10 cellular contexts compared by ENCODE assay signal in genomic region chr1:201113451-201114244, GRCh38. TPM values are rescaled to one million over a fixed set of nuclear protein-coding genes. Genes with fewer than 3 reads are reported as not detected.
DNase-seq lines count a peak whose midpoint lies in the region; ATAC-seq and TF ChIP-seq lines count a peak whose summit lies in the region.
"Had no signal": no experiment of that assay in that cellular context is flagged by ENCODE, and none has a peak within 500 bp of the region (broad histone marks: within the 10 kb centered on the region; RNA-seq: fewer than 3 reads in every experiment).

No MANE protein-coding gene starts in this region.

- TF ChIP-seq CTCF in thoracic aorta (IDR thresholded peaks at IDR 0.05), result no peak
- no peak for TF ChIP-seq CTCF in GM10248 (IDR thresholded peaks at IDR 0.05; ENCODE audit: control extremely low read depth, extremely low read depth, low read depth, missing control alignments)

- no peaks in the 10 kb centered on the region for H3K9me3 ChIP-seq in thoracic aorta
- H3K9me3 ChIP-seq: heart left ventricle had no signal

- no peak for ATAC-seq in activated CD8-positive, alpha-beta T cell treated with anti-CD3 and anti-CD28 coated beads, Interleukin-2, amount 10 ng/mL, durations not matched to agents 7 days and 5 days
- ATAC-seq in thoracic aorta (ENCODE audit: insufficient number of reproducible peaks, low FRiP score, low read depth), result no peak

- H3K36me3 ChIP-seq in thoracic aorta, result no peaks in the 10 kb centered on the region
- H3K36me3 ChIP-seq: heart left ventricle had no signal

- no peak overlapping the region for H3K27ac Mint-ChIP-seq in activated T-cell treated with anti-CD3 and anti-CD28 coated beads, Interleukin-2, amount 50 U/mL, for 24 hours
- H3K27ac Mint-ChIP-seq in activated CD8-positive, alpha-beta T cell treated with anti-CD3 and anti-CD28 coated beads, Interleukin-2, amount 10 ng/mL, durations not matched to agents 7 days and 5 days, result no peak overlapping the region

- DNase-seq in activated T-cell treated with anti-CD3 and anti-CD28 coated beads, Interleukin-2, amount 50 U/mL, for 24 hours, result no peak
- no peak for DNase-seq in activated T-cell treated with anti-CD3 and anti-CD28 coated beads, Interleukin-2, amount 50 U/mL, for 48 hours
- no peak for DNase-seq in activated CD8-positive, alpha-beta T cell treated with anti-CD3 and anti-CD28 coated beads, Interleukin-2, amount 10 ng/mL, durations not matched to agents 7 days and 5 days
- DNase-seq in kidney tubule cell (ENCODE audit: low spot score) (peak; percentile 2), thoracic aorta (ENCODE audit: low spot score) (no peak), GM10248 (ENCODE audit: extremely low spot score) (no peak), RPMI8226 (no peak)
- no peak for DNase-seq in stimulated activated CD4-positive, alpha-beta T cell treated with anti-CD3 and anti-CD28 coated beads, Interleukin-15, amount 100 ng/mL, for 24 hours

- peak overlapping the region in 1 of 2 donors; percentile 20 for H3K27ac ChIP-seq in thoracic aorta
- H3K27ac ChIP-seq: heart left ventricle had no signal

- H3K4me1 Mint-ChIP-seq in activated T-cell treated with anti-CD3 and anti-CD28 coated beads, Interleukin-2, amount 50 U/mL, for 24 hours (ENCODE audit: low read depth), result peaks cover 10% of the 10 kb centered on the region
- H3K4me1 Mint-ChIP-seq in activated CD8-positive, alpha-beta T cell treated with anti-CD3 and anti-CD28 coated beads, Interleukin-2, amount 10 ng/mL, durations not matched to agents 7 days and 5 days (ENCODE audit: low read depth), result peaks cover 8% of the 10 kb centered on the region

- peak overlapping the region; percentile 82 for H3K4me3 Mint-ChIP-seq in activated T-cell treated with anti-CD3 and anti-CD28 coated beads, Interleukin-2, amount 50 U/mL, for 24 hours
- H3K4me3 Mint-ChIP-seq in activated CD8-positive, alpha-beta T cell treated with anti-CD3 and anti-CD28 coated beads, Interleukin-2, amount 10 ng/mL, durations not matched to agents 7 days and 5 days, result peak overlapping the region; percentile 74

- H3K4me1 ChIP-seq in thoracic aorta (ENCODE audit: control insufficient read depth in 1 of 2, low read depth in 2 of 2), result peaks cover 0 to 12% of the 10 kb centered on the region in 2 donors

- H3K4me3 ChIP-seq in thoracic aorta, result peak overlapping the region; percentile 86

- H3K36me3 Mint-ChIP-seq in activated T-cell treated with anti-CD3 and anti-CD28 coated beads, Interleukin-2, amount 50 U/mL, for 24 hours (ENCODE audit: low read depth), result no peaks in the 10 kb centered on the region
- no peaks in the 10 kb centered on the region for H3K36me3 Mint-ChIP-seq in activated CD8-positive, alpha-beta T cell treated with anti-CD3 and anti-CD28 coated beads, Interleukin-2, amount 10 ng/mL, durations not matched to agents 7 days and 5 days (ENCODE audit: low read depth)

- CTCF ChIA-PET in activated CD8-positive, alpha-beta T cell treated with anti-CD3 and anti-CD28 coated beads, Interleukin-2, amount 10 ng/mL, durations not matched to agents 7 days and 5 days (lab: Charles Lee), result interaction anchor here (0.7 to 2.8 kb wide), 14 partner anchors 10 to 492 kb away, joined by 3 to 30 read pairs (median 4); no protein-coding TSS in a partner anchor
- CTCF ChIA-PET in GM10248 (lab: Yijun Ruan, JAX), result interaction anchor here (0.9 to 8.1 kb wide), 16 partner anchors 12 to 554 kb away, joined by 3 to 88 read pairs (median 5); no protein-coding TSS in a partner anchor

- POLR2A ChIA-PET in activated CD8-positive, alpha-beta T cell treated with anti-CD3 and anti-CD28 coated beads, Interleukin-2, amount 10 ng/mL, durations not matched to agents 7 days and 5 days (lab: Charles Lee), result interaction anchor here (0.8 kb wide), 1 partner anchor 226 kb away, joined by 3 read pairs; no protein-coding TSS in a partner anchor
- POLR2A ChIA-PET in GM10248 (lab: Yijun Ruan, JAX), result no interaction called here

- no peaks in the 10 kb centered on the region for H3K27me3 ChIP-seq in thoracic aorta (replicated peaks; ENCODE audit: insufficient read depth)

- no peaks in the 10 kb centered on the region for H3K9me3 Mint-ChIP-seq in activated T-cell treated with anti-CD3 and anti-CD28 coated beads, Interleukin-2, amount 50 U/mL, for 24 hours
- H3K9me3 Mint-ChIP-seq in activated CD8-positive, alpha-beta T cell treated with anti-CD3 and anti-CD28 coated beads, Interleukin-2, amount 10 ng/mL, durations not matched to agents 7 days and 5 days (ENCODE audit: insufficient read depth), result no peaks in the 10 kb centered on the region

- H3K27me3 Mint-ChIP-seq in activated T-cell treated with anti-CD3 and anti-CD28 coated beads, Interleukin-2, amount 50 U/mL, for 24 hours, result peaks cover 2% of the 10 kb centered on the region
- peaks cover 11% of the 10 kb centered on the region for H3K27me3 Mint-ChIP-seq in activated CD8-positive, alpha-beta T cell treated with anti-CD3 and anti-CD28 coated beads, Interleukin-2, amount 10 ng/mL, durations not matched to agents 7 days and 5 days (ENCODE audit: low read depth)

RNA-seq across cellular contexts. Expression of gene CACNA1S, which starts 1.4 kb away (rescaled TPM):
- not detected for total RNA-seq in activated CD8-positive, alpha-beta T cell treated with anti-CD3 and anti-CD28 coated beads, Interleukin-2, amount 10 ng/mL, durations not matched to agents 7 days and 5 days
- total RNA-seq in thoracic aorta, result not detected
- total RNA-seq: Daoy, heart left ventricle had no signal

RNA-seq across cellular contexts. Expression of gene ASCL5, which starts 13.3 kb away (rescaled TPM):
- not detected for total RNA-seq in activated CD8-positive, alpha-beta T cell treated with anti-CD3 and anti-CD28 coated beads, Interleukin-2, amount 10 ng/mL, durations not matched to agents 7 days and 5 days
- not detected for total RNA-seq in thoracic aorta
- total RNA-seq: Daoy, heart left ventricle had no signal

RNA-seq across cellular contexts. Expression of gene TMEM9, which starts 40.6 kb away (rescaled TPM):
- total RNA-seq in activated CD8-positive, alpha-beta T cell treated with anti-CD3 and anti-CD28 coated beads, Interleukin-2, amount 10 ng/mL, durations not matched to agents 7 days and 5 days, result 10 to 100 TPM; 13.6 to 18.9 TPM
- total RNA-seq in thoracic aorta, result 10 to 100 TPM; 30.0 to 58.2 TPM
